In genomic region chr5:95729115-95730010, GRCh38 we compare ENCODE assay signal across 11 cellular contexts. TPM values are rescaled to one million over a fixed set of nuclear protein-coding genes. Genes with fewer than 3 reads are reported as not detected.
DNase-seq lines count a peak whose midpoint lies in the region; ATAC-seq and TF ChIP-seq lines count a peak whose summit lies in the region.
"Had no signal": no experiment of that assay in that cellular context is flagged by ENCODE, and none has a peak within 500 bp of the region (broad histone marks: within the 10 kb centered on the region; RNA-seq: fewer than 3 reads in every experiment).

No MANE protein-coding gene starts in this region.

- TF ChIP-seq CTCF in WERI-Rb-1 (IDR thresholded peaks at IDR 0.05; ENCODE audit: low read depth, low read length) = no peak

- peak overlapping the region; percentile 80 for H3K4me3 Mint-ChIP-seq in activated naive CD8-positive, alpha-beta T cell
- H3K4me3 Mint-ChIP-seq in activated naive CD8-positive, alpha-beta T cell treated with anti-CD3 and anti-CD28 coated beads for 36 hours = no peak overlapping the region
- no peak overlapping the region for H3K4me3 Mint-ChIP-seq in stimulated activated naive CD8-positive, alpha-beta T cell treated with anti-CD3 and anti-CD28 coated beads, Interleukin-15, amount 100 ng/mL, for 72 hours

- peaks cover 20% of the 10 kb centered on the region for H3K27me3 Mint-ChIP-seq in activated naive CD8-positive, alpha-beta T cell
- peaks cover 59% of the 10 kb centered on the region for H3K27me3 Mint-ChIP-seq in activated naive CD8-positive, alpha-beta T cell treated with anti-CD3 and anti-CD28 coated beads for 36 hours
- peaks cover 64% of the 10 kb centered on the region for H3K27me3 Mint-ChIP-seq in stimulated activated naive CD8-positive, alpha-beta T cell treated with anti-CD3 and anti-CD28 coated beads, Interleukin-15, amount 100 ng/mL, for 72 hours

- H3K4me1 ChIP-seq in muscle layer of duodenum (ENCODE audit: control insufficient read depth in 1 of 2, insufficient read depth in 2 of 2, low read length in 2 of 2) = peaks cover 6 to 7% of the 10 kb centered on the region in 2 donors

- no peak overlapping the region for H3K4me3 ChIP-seq in muscle layer of duodenum (ENCODE audit: low read depth in 1 of 2, low read length in 2 of 2)
- no peak overlapping the region for H3K4me3 ChIP-seq in WERI-Rb-1 (ENCODE audit: low read depth, low read length)

- H3K27ac ChIP-seq in muscle layer of duodenum (ENCODE audit: low read length) (peak overlapping the region; percentile 93), temporal lobe (ENCODE audit: low read depth, low read length) (peak overlapping the region; percentile 92), WERI-Rb-1 (no peak overlapping the region)
- H3K27ac ChIP-seq: neutrophil had no signal

- no peaks in the 10 kb centered on the region for H3K9me3 Mint-ChIP-seq in activated naive CD8-positive, alpha-beta T cell (ENCODE audit: low read depth)
- no peaks in the 10 kb centered on the region for H3K9me3 Mint-ChIP-seq in activated naive CD8-positive, alpha-beta T cell treated with anti-CD3 and anti-CD28 coated beads for 36 hours
- H3K9me3 Mint-ChIP-seq in activated naive CD4-positive, alpha-beta T cell treated with anti-CD3 and anti-CD28 coated beads, Interleukin-2, amount 50 U/mL, for 72 hours = no peaks in the 10 kb centered on the region
- no peaks in the 10 kb centered on the region for H3K9me3 Mint-ChIP-seq in stimulated activated naive CD8-positive, alpha-beta T cell treated with anti-CD3 and anti-CD28 coated beads, Interleukin-15, amount 100 ng/mL, for 72 hours

- H3K27ac Mint-ChIP-seq in activated naive CD8-positive, alpha-beta T cell = no peak overlapping the region
- H3K27ac Mint-ChIP-seq in activated naive CD8-positive, alpha-beta T cell treated with anti-CD3 and anti-CD28 coated beads for 36 hours = no peak overlapping the region
- peak overlapping the region in 1 of 2 donors; percentile 63 for H3K27ac Mint-ChIP-seq in activated naive CD4-positive, alpha-beta T cell treated with anti-CD3 and anti-CD28 coated beads, Interleukin-2, amount 50 U/mL, for 72 hours
- no peak overlapping the region for H3K27ac Mint-ChIP-seq in stimulated activated naive CD8-positive, alpha-beta T cell treated with anti-CD3 and anti-CD28 coated beads, Interleukin-15, amount 100 ng/mL, for 72 hours

- H3K9me3 ChIP-seq in muscle layer of duodenum (ENCODE audit: control insufficient read depth in 1 of 2, low read length in 2 of 2) (no peaks in the 10 kb centered on the region), WERI-Rb-1 (ENCODE audit: severe bottlenecking) (no peaks in the 10 kb centered on the region)
- H3K9me3 ChIP-seq: neutrophil had no signal

- H3K36me3 Mint-ChIP-seq in activated naive CD8-positive, alpha-beta T cell = no peaks in the 10 kb centered on the region
- no peaks in the 10 kb centered on the region for H3K36me3 Mint-ChIP-seq in activated naive CD8-positive, alpha-beta T cell treated with anti-CD3 and anti-CD28 coated beads for 36 hours
- H3K36me3 Mint-ChIP-seq in activated naive CD4-positive, alpha-beta T cell treated with anti-CD3 and anti-CD28 coated beads, Interleukin-2, amount 50 U/mL, for 72 hours = peaks cover 0 to 8% of the 10 kb centered on the region in 2 donors

- no peak for DNase-seq in activated naive CD8-positive, alpha-beta T cell treated with anti-CD3 and anti-CD28 coated beads for 36 hours
- no peak for DNase-seq in activated naive CD4-positive, alpha-beta T cell treated with anti-CD3 and anti-CD28 coated beads, Interleukin-2, amount 50 U/mL, for 72 hours (ENCODE audit: low spot score in 2 of 2)
- no peak for DNase-seq in WERI-Rb-1
- DNase-seq in NCI-H2029 (lab: John Stamatoyannopoulos, UW) = no peak
- DNase-seq in stimulated activated naive CD8-positive, alpha-beta T cell treated with anti-CD3 and anti-CD28 coated beads, Interleukin-15, amount 100 ng/mL, for 72 hours = no peak
- DNase-seq: AML-193; effector memory CD4-positive, alpha-beta T cell had no signal

- peaks cover 25% of the 10 kb centered on the region for H3K4me1 Mint-ChIP-seq in activated naive CD8-positive, alpha-beta T cell (ENCODE audit: low read depth)
- H3K4me1 Mint-ChIP-seq in activated naive CD8-positive, alpha-beta T cell treated with anti-CD3 and anti-CD28 coated beads for 36 hours = peaks cover 31% of the 10 kb centered on the region
- peaks cover 34% of the 10 kb centered on the region for H3K4me1 Mint-ChIP-seq in stimulated activated naive CD8-positive, alpha-beta T cell treated with anti-CD3 and anti-CD28 coated beads, Interleukin-15, amount 100 ng/mL, for 72 hours

- H3K36me3 ChIP-seq in muscle layer of duodenum (ENCODE audit: control insufficient read depth in 1 of 2, insufficient read depth in 2 of 2, low read length in 2 of 2) = no peaks in the 10 kb centered on the region
- peaks cover 15% of the 10 kb centered on the region for H3K36me3 ChIP-seq in WERI-Rb-1
- H3K36me3 ChIP-seq: neutrophil had no signal

- ATAC-seq in activated naive CD4-positive, alpha-beta T cell treated with anti-CD3 and anti-CD28 coated beads, Interleukin-2, amount 50 U/mL, for 72 hours = peak; percentile 6 to 32
- ATAC-seq in stimulated activated naive CD8-positive, alpha-beta T cell treated with anti-CD3 and anti-CD28 coated beads, Interleukin-15, amount 100 ng/mL, for 72 hours = no peak

- no peaks in the 10 kb centered on the region for H3K27me3 ChIP-seq in muscle layer of duodenum (ENCODE audit: low read depth, low read length)
- no peaks in the 10 kb centered on the region for H3K27me3 ChIP-seq in WERI-Rb-1 (ENCODE audit: insufficient read depth, low read depth, severe bottlenecking)

RNA-seq across cellular contexts. Expression of gene RHOBTB3, which starts 1.8 kb away (rescaled TPM):
- total RNA-seq in activated naive CD8-positive, alpha-beta T cell treated with anti-CD3 and anti-CD28 coated beads for 36 hours = under 1 TPM; 0.52 to 0.78 TPM
- 1 to 10 TPM; 6.6 to 9.7 TPM for total RNA-seq in activated naive CD4-positive, alpha-beta T cell treated with anti-CD3 and anti-CD28 coated beads, Interleukin-2, amount 50 U/mL, for 72 hours
- 135 TPM for total RNA-seq in temporal lobe

RNA-seq across cellular contexts. Expression of gene SPATA9, which starts 46.6 kb away (rescaled TPM):
- not detected for total RNA-seq in activated naive CD8-positive, alpha-beta T cell treated with anti-CD3 and anti-CD28 coated beads for 36 hours
- total RNA-seq in activated naive CD4-positive, alpha-beta T cell treated with anti-CD3 and anti-CD28 coated beads, Interleukin-2, amount 50 U/mL, for 72 hours = not detected
- total RNA-seq in temporal lobe = 0.98 TPM

Comparison
In these comparisons a context has a peak if more than half of its experiments do, and no peak if none do; other contexts are left out.
1. RNA of gene RHOBTB3, which starts 1.8 kb away (total RNA-seq): 135 TPM in temporal lobe (single experiment); 6.6 to 9.7 TPM in activated naive CD4-positive, alpha-beta T cell treated with anti-CD3 and anti-CD28 coated beads, Interleukin-2, amount 50 U/mL, for 72 hours and 0.52 to 0.78 TPM in activated naive CD8-positive, alpha-beta T cell treated with anti-CD3 and anti-CD28 coated beads for 36 hours; every median in the first group is over 10 times any median in the second.